1 cellular context compared by ENCODE assay signal in genomic region chr3:39404943-39405686, GRCh38.
TF ChIP-seq lines count a peak whose summit lies in the region.

No MANE protein-coding gene starts in this region.

TF ChIP-seq in HepG2, 621 proteins besides CTCF, POLR2A, EP300 and RAD21:
- TF ChIP-seq NR1H2 (CRISPR knock-in tag; IDR thresholded peaks at IDR 0.05; ENCODE audit: borderline replicate concordance, low read depth) (no peak), ZNF652 (CRISPR knock-in tag; IDR thresholded peaks at IDR 0.05; ENCODE audit: borderline replicate concordance, low read depth) (peak; percentile 42; the same call in 1 of the 2 replicates)
